ENCODE assay signal across 10 cellular contexts in genomic region chr19:4694211-4694987, GRCh38. TPM values are rescaled to one million over a fixed set of nuclear protein-coding genes. Genes with fewer than 3 reads are reported as not detected.
DNase-seq lines count a peak whose midpoint lies in the region; ATAC-seq and TF ChIP-seq lines count a peak whose summit lies in the region.
"Had no signal": no experiment of that assay in that cellular context is flagged by ENCODE, and none has a peak within 500 bp of the region (broad histone marks: within the 10 kb centered on the region; RNA-seq: fewer than 3 reads in every experiment).

No MANE protein-coding gene starts in this region.

- no peak for ATAC-seq in lower lobe of right lung
- no peak for ATAC-seq in GM21717 (IDR thresholded peaks at IDR 0.05; ENCODE audit: unreplicated experiment)

- BruUV-seq in Calu3 (replicated peaks; lab: Mats Ljungman, UMichigan): no TSS peak
- no TSS peak for BruUV-seq in PC-9 (replicated peaks; lab: Mats Ljungman, UMichigan)

- peaks cover 12% of the 10 kb centered on the region for H3K4me1 Mint-ChIP-seq in Calu3 (ENCODE audit: low read depth, unreplicated experiment)
- H3K4me1 Mint-ChIP-seq: brain had no signal

- no peaks in the 10 kb centered on the region for H3F3A ChIP-seq in PC-9 (ENCODE audit: insufficient read depth, low read depth)

- peak overlapping the region; percentile 59 for H3K27ac ChIP-seq in PC-9
- peak overlapping the region; percentile 84 to 90 (median 86) for H3K27ac ChIP-seq in esophagus squamous epithelium
- H3K27ac ChIP-seq in lower lobe of right lung: no peak overlapping the region
- peak overlapping the region in 2 of 8 donors; percentile 32 to 43 for H3K27ac ChIP-seq in spleen

- H3K36me3 Mint-ChIP-seq in Calu3 (ENCODE audit: insufficient read depth, unreplicated experiment): peaks cover 57% of the 10 kb centered on the region

- H3K4me1 ChIP-seq in PC-9 (replicated peaks; ENCODE audit: insufficient read depth) (no peaks in the 10 kb centered on the region), esophagus squamous epithelium (peaks cover 7 to 37% (median 16%) of the 10 kb centered on the region in 3 donors), lower lobe of right lung (peaks cover 7% of the 10 kb centered on the region), spleen (peaks cover 0 to 11% (median 2%) of the 10 kb centered on the region in 6 donors)

- no peaks in the 10 kb centered on the region for H3K79me2 ChIP-seq in PC-9 (ENCODE audit: low read depth)

- H3K9me2 ChIP-seq in PC-9 (ENCODE audit: insufficient read depth): no peaks in the 10 kb centered on the region

- POLR2A ChIA-PET in PC-9 (lab: Charles Lee; ENCODE audit: unreplicated experiment): interaction anchor here (0.7 kb wide), 1 partner anchor 9 kb away, joined by 3 read pairs; no protein-coding TSS in a partner anchor

- DNase-seq in Calu3: peak; percentile 43
- DNase-seq in PC-9: peak; percentile 81 to 88
- peak; percentile 26 for DNase-seq in esophagus squamous epithelium (lab: John Stamatoyannopoulos, UW)
- DNase-seq in pons (ENCODE audit: low spot score): peak; percentile 61
- DNase-seq in GDM1 (lab: John Stamatoyannopoulos, UW): no peak
- DNase-seq in lower lobe of right lung: no peak
- no peak for DNase-seq in spleen
- DNase-seq: stimulated activated CD4-positive, alpha-beta T cell treated with anti-CD3 and anti-CD28 coated beads, Interleukin-4, amount 100 ng/mL, for 4 hours had no signal

- no peaks in the 10 kb centered on the region for H3K27me3 ChIP-seq in PC-9 (ENCODE audit: insufficient read depth, low read depth)
- no peaks in the 10 kb centered on the region for H3K27me3 ChIP-seq in esophagus squamous epithelium
- no peaks in the 10 kb centered on the region for H3K27me3 ChIP-seq in lower lobe of right lung (ENCODE audit: low read depth)
- H3K27me3 ChIP-seq in spleen (replicated peaks in 1 of 7): no peaks in the 10 kb centered on the region

- no peaks in the 10 kb centered on the region for H3K9me3 Mint-ChIP-seq in Calu3 (ENCODE audit: low read depth, unreplicated experiment)
- H3K9me3 Mint-ChIP-seq: brain had no signal

- TF ChIP-seq POLR2A in esophagus squamous epithelium (IDR thresholded peaks at IDR 0.05) (no peak), spleen (IDR thresholded peaks at IDR 0.05) (no peak)

- no peaks in the 10 kb centered on the region for H3K9me3 ChIP-seq in PC-9 (ENCODE audit: insufficient read depth, low read depth)
- no peaks in the 10 kb centered on the region for H3K9me3 ChIP-seq in esophagus squamous epithelium
- no peaks in the 10 kb centered on the region for H3K9me3 ChIP-seq in lower lobe of right lung
- no peaks in the 10 kb centered on the region for H3K9me3 ChIP-seq in spleen

- intact Hi-C loops in Calu3 (cut with micrococcal nuclease; ENCODE audit: unreplicated experiment) (no loop called here), PC-9 (cut with micrococcal nuclease; ENCODE audit: unreplicated experiment) (loop anchor here (1.0 kb wide), 1 partner anchor 23 kb away; no protein-coding TSS in a partner anchor), esophagus squamous epithelium (cut with DNase I) (no loop called here), lower lobe of right lung (cut with DNase I) (no loop called here), spleen (cut with DNase I; ENCODE audit: low total_unique reads) (no loop called here)

- H4K20me1 ChIP-seq in PC-9 (ENCODE audit: insufficient read depth): no peaks in the 10 kb centered on the region

- CTCF ChIA-PET in Calu3 (lab: Charles Lee): interaction anchor here (0.6 kb wide), 1 partner anchor 373 kb away, joined by 3 read pairs; no protein-coding TSS in a partner anchor
- CTCF ChIA-PET in PC-9 (lab: Charles Lee): interaction anchor here (0.6 kb wide), 1 partner anchor 11 kb away, joined by 3 read pairs; no protein-coding TSS in a partner anchor

- WGBS in esophagus squamous epithelium, 2 donors: 36 to 54% methylated on average over 6 to 10 of the region's 22 CpGs
- 93 to 98% (median 95%) methylated on average over 20 to 22 of the region's 22 CpGs for WGBS in spleen, 5 donors

- no peak overlapping the region; the same call in 1 of the 2 replicates for H3K4me2 ChIP-seq in PC-9

- TF ChIP-seq CTCF in Calu3 (IDR thresholded peaks at IDR 0.05; ENCODE audit: unreplicated experiment) (no peak), PC-9 (conservative IDR thresholded peaks at IDR 0.05) (no peak), esophagus squamous epithelium (IDR thresholded peaks at IDR 0.05) (no peak), lower lobe of right lung (IDR thresholded peaks at IDR 0.05) (no peak), spleen (IDR thresholded peaks at IDR 0.05 in 8 of 11, conservative IDR thresholded peaks at IDR 0.05 in 3 of 11) (no peak)

- no peak overlapping the region for H3K4me3 ChIP-seq in PC-9
- no peak overlapping the region for H3K4me3 ChIP-seq in esophagus squamous epithelium
- no peak overlapping the region for H3K4me3 ChIP-seq in lower lobe of right lung
- H3K4me3 ChIP-seq in spleen: no peak overlapping the region

- H3K27ac Mint-ChIP-seq in Calu3 (ENCODE audit: unreplicated experiment): peak overlapping the region; percentile 46

- H3K4me3 Mint-ChIP-seq in Calu3 (ENCODE audit: low read depth, unreplicated experiment): no peak overlapping the region
- H3K4me3 Mint-ChIP-seq: brain had no signal

- no peaks in the 10 kb centered on the region for H3K27me3 Mint-ChIP-seq in Calu3 (ENCODE audit: unreplicated experiment)
- H3K27me3 Mint-ChIP-seq: brain had no signal

- H3K36me3 ChIP-seq in PC-9 (ENCODE audit: low read depth) (no peaks in the 10 kb centered on the region), esophagus squamous epithelium (peaks cover 23 to 100% (median 61%) of the 10 kb centered on the region in 3 donors), lower lobe of right lung (peaks cover 94% of the 10 kb centered on the region), spleen (peaks cover 2 to 100% (median 92%) of the 10 kb centered on the region in 6 donors)

- H2AFZ ChIP-seq in PC-9: no peak overlapping the region

RNA-seq across cellular contexts. Expression of gene MYDGF, which starts 24.3 kb away (rescaled TPM):
- total RNA-seq in Calu3 (2022): 77.1 and 81.2 TPM in 2 replicates
- 60.1 and 76.3 TPM in 2 replicates for total RNA-seq in PC-9 (2021)
- total RNA-seq in esophagus squamous epithelium: 10 to 100 TPM; 33.2 to 52.5 (median 41.5) TPM
- 91.6 TPM for total RNA-seq in lower lobe of right lung
- 100 to 1,000 TPM in 1 of 7 donors, 10 to 100 TPM in 6; 39.7 to 100 (median 66.3) TPM for total RNA-seq in spleen
- polyA plus RNA-seq in spleen: 10 to 100 TPM; 39.0 to 72.5 (median 62.6) TPM

RNA-seq across cellular contexts. Expression of gene DPP9, which starts 29.2 kb away (rescaled TPM):
- total RNA-seq in Calu3 (2022) (52.2 and 59.2 TPM in 2 replicates), PC-9 (2021) (83.3 and 85.3 TPM in 2 replicates), esophagus squamous epithelium (10 to 100 TPM; 32.8 to 51.5 (median 47.7) TPM), lower lobe of right lung (79.6 TPM), spleen (10 to 100 TPM; 47.4 to 89.9 (median 69.7) TPM)
- 10 to 100 TPM; 22.8 to 44.8 (median 28.8) TPM for polyA plus RNA-seq in spleen

RNA-seq across cellular contexts. Expression of gene TNFAIP8L1, which starts 55.1 kb away (rescaled TPM):
- total RNA-seq in Calu3 (2022): 4.3 and 5.3 TPM in 2 replicates
- 17.8 and 18.6 TPM in 2 replicates for total RNA-seq in PC-9 (2021)
- total RNA-seq in esophagus squamous epithelium: 1 to 10 TPM; 3.6 to 6.2 (median 4.4) TPM
- total RNA-seq in lower lobe of right lung: 11.2 TPM
- total RNA-seq in spleen: 10 to 100 TPM; 21.6 to 39.8 (median 27.5) TPM
- polyA plus RNA-seq in spleen: 10 to 100 TPM; 12.5 to 36.7 (median 13.8) TPM

Comparison
In these comparisons a context has a peak if more than half of its experiments do, and no peak if none do; other contexts are left out.
1. DNase-seq: peak in Calu3 (single experiment), PC-9 (2 of 2), esophagus squamous epithelium (single experiment) and pons (single experiment); none in GDM1 (single experiment), lower lobe of right lung (single experiment) and spleen (single experiment).